Comparison of ENCODE assay signal across 8 cellular contexts in genomic region chr11:64165482-64165841, GRCh38. TPM values are rescaled to one million over a fixed set of nuclear protein-coding genes. Genes with fewer than 3 reads are reported as not detected.
DNase-seq lines count a peak whose midpoint lies in the region; ATAC-seq and TF ChIP-seq lines count a peak whose summit lies in the region.

No MANE protein-coding gene starts in this region.

- no peaks in the 10 kb centered on the region for H3K27me3 Mint-ChIP-seq in T-cell

- POLR2A ChIA-PET in AG04450 (lab: Yijun Ruan, JAX) (interaction anchor here (0.6 to 2.0 kb wide), 3 partner anchors 18 to 50 kb away, joined by 3 to 9 read pairs (median 8); partner anchors contain the start of gene STIP1), T-cell (lab: Charles Lee) (no interaction called here)

- H3K36me3 Mint-ChIP-seq in T-cell: no peaks in the 10 kb centered on the region

- peak; percentile 17 for ATAC-seq in GM19455 (IDR thresholded peaks at IDR 0.05; ENCODE audit: unreplicated experiment)
- ATAC-seq in T-cell (replicated peaks in 1 of 4): peak in 3 of 4 experiments; percentile 17 to 32 (median 26)
- peak; percentile 2 for ATAC-seq in esophagus mucosa
- no peak for ATAC-seq in GM19328 (IDR thresholded peaks at IDR 0.05; ENCODE audit: unreplicated experiment)
- no peak for ATAC-seq in GM19463 (IDR thresholded peaks at IDR 0.05; ENCODE audit: unreplicated experiment)
- ATAC-seq in GM21737 (IDR thresholded peaks at IDR 0.05; ENCODE audit: unreplicated experiment): no peak

- peaks cover 6 to 14% (median 8%) of the 10 kb centered on the region in 3 donors for H3K4me1 Mint-ChIP-seq in T-cell

- no peak overlapping the region for H3K27ac Mint-ChIP-seq in T-cell

- H3K9me3 Mint-ChIP-seq in T-cell: no peaks in the 10 kb centered on the region

- CTCF ChIA-PET in AG04450 (lab: Charles Lee) (interaction anchor here (0.6 to 1.1 kb wide), 4 partner anchors 12 to 165 kb away, joined by 3 read pairs; no protein-coding TSS in a partner anchor), T-cell (lab: Charles Lee) (no interaction called here)

- H3K27ac ChIP-seq in AG04450 (ENCODE audit: low read depth, low read length) (no peak overlapping the region), neutrophil (no peak overlapping the region)

- H3K27me3 ChIP-seq in AG04450 (ENCODE audit: control insufficient read depth, insufficient read depth, low read length): no peaks in the 10 kb centered on the region
- H3K27me3 ChIP-seq in neutrophil: peaks cover 49% of the 10 kb centered on the region

- no peak for DNase-seq in AG04450 (ENCODE audit: low read depth, low spot score)
- DNase-seq in T-cell: peak in 2 of 34 experiments; percentile 9 to 15

- H3K4me3 ChIP-seq in AG04450 (ENCODE audit: low read depth, low read length) (peak overlapping the region; percentile 68), neutrophil (ENCODE audit: low read depth in 1 of 2, low read length in 1 of 2) (peak overlapping the region; percentile 38 to 62)

- no peaks in the 10 kb centered on the region; the same call in 1 of the 2 replicates for H3K9me3 ChIP-seq in AG04450 (ENCODE audit: control insufficient read depth, insufficient read depth, low read length)
- H3K9me3 ChIP-seq in neutrophil: no peaks in the 10 kb centered on the region

- H3K4me1 ChIP-seq in neutrophil (ENCODE audit: control insufficient read depth in 1 of 2, insufficient read depth in 1 of 2, low read depth in 1 of 2, low read length in 1 of 2): peaks cover 6 to 16% of the 10 kb centered on the region in 2 experiments

- TF ChIP-seq CTCF in AG04450 (IDR thresholded peaks at IDR 0.05; ENCODE audit: low read depth, low read length) (no peak), neutrophil (IDR thresholded peaks at IDR 0.05) (no peak)

- no peaks in the 10 kb centered on the region for H3K36me3 ChIP-seq in neutrophil

- peak overlapping the region; percentile 71 to 84 (median 79) for H3K4me3 Mint-ChIP-seq in T-cell

RNA-seq across cellular contexts. Expression of gene MACROD1, which starts 0.5 kb away (rescaled TPM):
- 8.0 and 8.1 TPM in 2 replicates for polyA plus RNA-seq in AG04450 (2011; rRNA removed)
- 2.2 and 2.9 TPM in 2 replicates for polyA minus RNA-seq in AG04450 (2011; rRNA and poly(A)+ RNA removed)
- total RNA-seq in T-cell (10 to 100 TPM in 3 of 5 donors, 1 to 10 TPM in 2; 6.0 to 14.8 (median 10.4) TPM), esophagus mucosa (22.9 TPM)

RNA-seq across cellular contexts. Expression of gene STIP1, which starts 20.5 kb away (rescaled TPM):
- 166 and 171 TPM in 2 replicates for polyA plus RNA-seq in AG04450 (2011; rRNA removed)
- polyA minus RNA-seq in AG04450 (2011; rRNA and poly(A)+ RNA removed): 289 and 348 TPM in 2 replicates
- 100 to 1,000 TPM in 3 of 5 donors, 10 to 100 TPM in 2; 61.1 to 133 (median 107) TPM for total RNA-seq in T-cell
- 74.2 TPM for total RNA-seq in esophagus mucosa

RNA-seq across cellular contexts. Expression of gene FERMT3, which starts 41.1 kb away (rescaled TPM):
- 0.38 and 0.72 TPM in 2 replicates for polyA plus RNA-seq in AG04450 (2011; rRNA removed)
- polyA minus RNA-seq in AG04450 (2011; rRNA and poly(A)+ RNA removed): 0.26 TPM in 1 of 2 replicates, not detected in the other
- total RNA-seq in T-cell (100 to 1,000 TPM; 115 to 184 (median 161) TPM), esophagus mucosa (2.4 TPM)

Comparison
In these comparisons a context has a peak if more than half of its experiments do, and no peak if none do; other contexts are left out.
1. ATAC-seq: peak in GM19455 (single experiment), T-cell (3 of 4) and esophagus mucosa (single experiment); none in GM19328 (single experiment), GM19463 (single experiment) and GM21737 (single experiment).
2. RNA of gene FERMT3, which starts 41.1 kb away (total RNA-seq): 115 to 184 TPM in T-cell; 2.4 TPM in esophagus mucosa (single experiment); every median in the first group is over 10 times any median in the second.